Comparison of ENCODE assay signal across 19 cellular contexts in genomic region chr2:224876522-224876921, GRCh38.
A peak's percentile ranks its signal among the peaks of the same experiment; 100 is the strongest.
DNase-seq lines count a peak whose midpoint lies in the region; ATAC-seq and TF ChIP-seq lines count a peak whose summit lies in the region.
"Had no signal": no experiment of that assay in that cellular context is flagged by ENCODE, and none has a peak within 500 bp of the region (broad histone marks: within the 10 kb centered on the region; RNA-seq: fewer than 3 reads in every experiment).

No MANE protein-coding gene starts in this region.

- H3K9me3 ChIP-seq in BLaER1 (no peaks in the 10 kb centered on the region), GM23248 (ENCODE audit: low read depth) (no peaks in the 10 kb centered on the region), ovary (no peaks in the 10 kb centered on the region)
- no peaks in the 10 kb centered on the region for H3K9me3 ChIP-seq in CD8-positive, alpha-beta T cell (ENCODE audit: low read length)
- H3K9me3 ChIP-seq: neutrophil, Peyer's patch, testis had no signal

- no peak overlapping the region for H3K4me3 Mint-ChIP-seq in CD8-positive, alpha-beta T cell

- whole genome bisulfite sequencing in GM23248 (ENCODE audit: low coverage in 1 of 2, low lambda C conversion rate in 2 of 2, missing lambda C conversion rate in 2 of 2), 2 experiments, result 90 to 93% methylated on average over 6 of the region's 6 CpGs
- 89 to 92% (median 91%) methylated on average over 6 of the region's 6 CpGs for WGBS in ovary, 3 donors

- H3K36me3 ChIP-seq in BLaER1 (peaks cover 93% of the 10 kb centered on the region), GM23248 (ENCODE audit: low read depth) (peaks cover 46% of the 10 kb centered on the region), ovary (no peaks in the 10 kb centered on the region)
- H3K36me3 ChIP-seq in CD8-positive, alpha-beta T cell (ENCODE audit: insufficient read depth, low read length), result peaks cover 55% of the 10 kb centered on the region
- H3K36me3 ChIP-seq: neutrophil had no signal

- intact Hi-C loops in CD8-positive, alpha-beta T cell (cut with DNase I, micrococcal nuclease), result no loop called here
- intact Hi-C loops in ovary (cut with DNase I), result no loop called here

- in situ Hi-C loops in GM23248 (cut with MboI), result loop anchor here (25.0 kb wide), 1 partner anchor 761 kb away; no protein-coding TSS in a partner anchor

- CTCF ChIA-PET in CD8-positive, alpha-beta T cell (lab: Charles Lee), result interaction anchor here (1.4 to 2.4 kb wide), 3 partner anchors 46 to 126 kb away, joined by 3 to 9 read pairs (median 4); no protein-coding TSS in a partner anchor

- POLR2A ChIA-PET in CD8-positive, alpha-beta T cell (lab: Charles Lee), result no interaction called here

- H3K4me1 Mint-ChIP-seq in CD8-positive, alpha-beta T cell (ENCODE audit: low read depth), result peaks cover 19% of the 10 kb centered on the region

- no peak for TF ChIP-seq CTCF in CD8-positive, alpha-beta T cell (IDR thresholded peaks at IDR 0.05)
- no peak for TF ChIP-seq CTCF in ovary (IDR thresholded peaks at IDR 0.05)

- no peaks in the 10 kb centered on the region for H4K20me1 ChIP-seq in BLaER1
- no peaks in the 10 kb centered on the region for H4K20me1 ChIP-seq in GM23248 (ENCODE audit: insufficient read depth)

- no peak for ATAC-seq in CD8-positive, alpha-beta T cell
- ATAC-seq: sciatic nerve had no signal

- TF ChIP-seq POLR2A in ovary (IDR thresholded peaks at IDR 0.05), result no peak

- H3K4me3 ChIP-seq in BLaER1, result no peak overlapping the region
- no peak overlapping the region for H3K4me3 ChIP-seq in CD8-positive, alpha-beta T cell (ENCODE audit: low read depth, low read length)
- no peak overlapping the region for H3K4me3 ChIP-seq in GM23248
- H3K4me3 ChIP-seq in ovary, result no peak overlapping the region
- H3K4me3 ChIP-seq: Peyer's patch, testis had no signal

- H3K27me3 ChIP-seq in BLaER1 (no peaks in the 10 kb centered on the region), GM23248 (replicated peaks; ENCODE audit: insufficient read depth) (no peaks in the 10 kb centered on the region), ovary (no peaks in the 10 kb centered on the region)
- H3K27me3 ChIP-seq in CD8-positive, alpha-beta T cell (ENCODE audit: insufficient read depth, low read length), result no peaks in the 10 kb centered on the region
- H3K27me3 ChIP-seq: neutrophil, Peyer's patch, testis had no signal

- H3F3A ChIP-seq in GM23248 (ENCODE audit: insufficient read depth), result peaks cover 42% of the 10 kb centered on the region

- no peaks in the 10 kb centered on the region for H3K9me3 Mint-ChIP-seq in CD8-positive, alpha-beta T cell

- no peaks in the 10 kb centered on the region for H3K27me3 Mint-ChIP-seq in CD8-positive, alpha-beta T cell (ENCODE audit: low read depth)

- TF ChIP-seq EP300 in ovary (IDR thresholded peaks at IDR 0.05), result no peak

- H3K9ac ChIP-seq in BLaER1 (peak overlapping the region; percentile 17; the same call in 1 of the 2 replicates), GM23248 (no peak overlapping the region)

- peak overlapping the region; percentile 63 for H3K27ac ChIP-seq in BLaER1
- H3K27ac ChIP-seq in CD8-positive, alpha-beta T cell (ENCODE audit: low read depth, low read length), result no peak overlapping the region
- no peak overlapping the region for H3K27ac ChIP-seq in GM23248
- no peak overlapping the region for H3K27ac ChIP-seq in ovary
- H3K27ac ChIP-seq: neutrophil, testis had no signal

- H3K27ac Mint-ChIP-seq in CD8-positive, alpha-beta T cell, result peak overlapping the region; percentile 83

- H3K9me2 ChIP-seq in GM23248 (ENCODE audit: insufficient read depth), result no peaks in the 10 kb centered on the region

- H3K79me2 ChIP-seq in GM23248 (ENCODE audit: insufficient read depth), result peaks cover 35% of the 10 kb centered on the region

- H3K4me1 ChIP-seq in BLaER1 (peaks cover 43% of the 10 kb centered on the region), GM23248 (ENCODE audit: insufficient read depth) (peaks cover 7% of the 10 kb centered on the region), ovary (ENCODE audit: insufficient read depth) (no peaks in the 10 kb centered on the region)
- peaks cover 11% of the 10 kb centered on the region for H3K4me1 ChIP-seq in CD8-positive, alpha-beta T cell (ENCODE audit: insufficient read depth, low read length)
- H3K4me1 ChIP-seq: Peyer's patch, testis had no signal

- H2AFZ ChIP-seq in GM23248, result no peak overlapping the region

- H3K36me3 Mint-ChIP-seq in CD8-positive, alpha-beta T cell, result peaks cover 95% of the 10 kb centered on the region

- DNase-seq in CD8-positive, alpha-beta T cell, result no peak
- peak; percentile 45 for DNase-seq in SKM-1 treated with dmso at 0.1 percent for 144 hours (lab: John Stamatoyannopoulos, UW; ENCODE audit: unreplicated experiment)
- peak; percentile 21 for DNase-seq in globus pallidus (ENCODE audit: low spot score)
- no peak for DNase-seq in HCEC 1CT
- DNase-seq in GM23248, result no peak
- no peak for DNase-seq in ovary
- DNase-seq: activated CD4-positive, CD25-positive, alpha-beta regulatory T cell; activated CD8-positive, alpha-beta memory T cell treated with anti-CD3 and anti-CD28 coated beads, Interleukin-2, amount 50 U/mL, for 48 hours; amniotic stem cell; DMS79; kidney; NCI-H2029; NCI-H524 treated with DMSO at 0.1 percent for 48 hours; SW 1271; testis had no signal

- peak overlapping the region; percentile 64 for H3K4me2 ChIP-seq in BLaER1
- no peak overlapping the region for H3K4me2 ChIP-seq in GM23248 (ENCODE audit: unreplicated experiment)

Comparison
In these comparisons a context has a peak if more than half of its experiments do, and no peak if none do; other contexts are left out.
1. DNase-seq: peak in SKM-1 treated with dmso at 0.1 percent for 144 hours (single experiment) and globus pallidus (single experiment); none in CD8-positive, alpha-beta T cell (0 of 7), HCEC 1CT (single experiment), GM23248 (single experiment) and ovary (0 of 5).